ENCODE assay signal across 26 cellular contexts in genomic region chr5:107864793-107865192, GRCh38.
DNase-seq lines count a peak whose midpoint lies in the region; FAIRE-seq and TF ChIP-seq lines count a peak whose summit lies in the region.
"Had no signal": no experiment of that assay in that cellular context is flagged by ENCODE, and none has a peak within 500 bp of the region (broad histone marks: within the 10 kb centered on the region; RNA-seq: fewer than 3 reads in every experiment).

No MANE protein-coding gene starts in this region.

- no peak overlapping the region for H2AFZ ChIP-seq in fibroblast of lung (ENCODE audit: low read length)

- no peaks in the 10 kb centered on the region for H3K79me2 ChIP-seq in fibroblast of lung (ENCODE audit: control insufficient read depth, insufficient read depth, low read length)

- no peak overlapping the region for H3K4me2 ChIP-seq in fibroblast of lung (ENCODE audit: extremely low read depth, insufficient read depth, low read length)

- no peaks in the 10 kb centered on the region for H4K20me1 ChIP-seq in fibroblast of lung (ENCODE audit: control insufficient read depth, extremely low read depth, insufficient read depth, low read length)

- H3K4me3 ChIP-seq in adipocyte (ENCODE audit: low read length) (no peak overlapping the region), fibroblast of lung (replicated peaks in 1 of 4; ENCODE audit: control extremely low read depth in 1 of 4, insufficient read depth in 1 of 4, low read depth in 3 of 4, low read length in 4 of 4) (no peak overlapping the region), skeletal muscle cell (ENCODE audit: low read depth, low read length) (no peak overlapping the region)
- H3K4me3 ChIP-seq: HAP-1, K562 had no signal

- H3K27ac ChIP-seq in fibroblast of lung (ENCODE audit: insufficient read depth, low read length): no peak overlapping the region
- H3K27ac ChIP-seq: epithelial cell of prostate had no signal

- H3K9me3 ChIP-seq in adipocyte (ENCODE audit: control insufficient read depth, low read length) (no peaks in the 10 kb centered on the region), fibroblast of lung (ENCODE audit: control insufficient read depth, insufficient read depth, low read depth, low read length) (no peaks in the 10 kb centered on the region)
- H3K9me3 ChIP-seq: HAP-1 had no signal

- H3K36me3 ChIP-seq in adipocyte (ENCODE audit: control insufficient read depth, insufficient read depth, low read length, severe bottlenecking) (peaks cover 7% of the 10 kb centered on the region), fibroblast of lung (ENCODE audit: control insufficient read depth, insufficient read depth, low read length) (no peaks in the 10 kb centered on the region)
- H3K36me3 ChIP-seq: HAP-1 had no signal

- no peaks in the 10 kb centered on the region for H3K27me3 ChIP-seq in adipocyte (replicated peaks; ENCODE audit: control insufficient read depth, insufficient read depth, low read length)
- H3K27me3 ChIP-seq in fibroblast of lung (ENCODE audit: control insufficient read depth, insufficient read depth, low read length): no peaks in the 10 kb centered on the region

- no peak overlapping the region for H3K9ac ChIP-seq in adipocyte (ENCODE audit: low read length)
- H3K9ac ChIP-seq in fibroblast of lung (ENCODE audit: insufficient read depth, low read length): no peak overlapping the region

- peaks cover 7% of the 10 kb centered on the region for H3K4me1 ChIP-seq in adipocyte (ENCODE audit: control insufficient read depth, insufficient read depth, low read length)
- peaks cover 8% of the 10 kb centered on the region for H3K4me1 ChIP-seq in fibroblast of lung (ENCODE audit: control insufficient read depth, extremely low read depth, insufficient read depth, low read length)

- FAIRE-seq in GM19239 (lab: Jason Lieb, UNC): no peak
- FAIRE-seq: K562 had no signal

- DNase-seq in NCI-H1694 (lab: John Stamatoyannopoulos, UW) (peak; percentile 36), NCI-H1694 treated with DMSO at 0.1 percent for 48 hours (lab: John Stamatoyannopoulos, UW) (no peak), adipocyte (ENCODE audit: low read depth) (peak; percentile 70), fibroblast of lung (ENCODE audit: low read depth in 2 of 2) (peak; percentile 21 to 80), skeletal muscle cell (ENCODE audit: low read depth) (peak; percentile 20), ureter (ENCODE audit: low spot score) (no peak), T-helper 2 cell (no peak), GM19239 (ENCODE audit: insufficient read length, low spot score) (no peak)
- DNase-seq: 8988T; activated B cell treated with CpG ODN at 0.5 μM for 24 hours; activated CD4-positive, alpha-beta memory T cell treated with anti-CD3 and anti-CD28 coated beads for 36 hours; activated gamma-delta T cell; C1 segment of cervical spinal cord; Calu3; EL; left cardiac atrium; mesendoderm; NCI-H146; NCI-H2227 treated with DMSO at 0.1 percent for 48 hours; OCI-M1; retina; stimulated activated naive CD8-positive, alpha-beta T cell treated with anti-CD3 and anti-CD28 coated beads, Interleukin-15, amount 100 ng/mL, for 72 hours; T1000 had no signal

- no peak for TF ChIP-seq CTCF in fibroblast of lung (conservative IDR thresholded peaks at IDR 0.05 in 1 of 2, IDR thresholded peaks at IDR 0.05 in 1 of 2; ENCODE audit: low read depth in 1 of 2, low read length in 2 of 2)

Comparison
In these comparisons a context has a peak if more than half of its experiments do, and no peak if none do; other contexts are left out.
1. DNase-seq: peak in NCI-H1694 (single experiment), adipocyte (single experiment), fibroblast of lung (2 of 2) and skeletal muscle cell (single experiment); none in NCI-H1694 treated with DMSO at 0.1 percent for 48 hours (single experiment), ureter (single experiment), T-helper 2 cell (0 of 5) and GM19239 (single experiment).